In the genomic region with DNA sequence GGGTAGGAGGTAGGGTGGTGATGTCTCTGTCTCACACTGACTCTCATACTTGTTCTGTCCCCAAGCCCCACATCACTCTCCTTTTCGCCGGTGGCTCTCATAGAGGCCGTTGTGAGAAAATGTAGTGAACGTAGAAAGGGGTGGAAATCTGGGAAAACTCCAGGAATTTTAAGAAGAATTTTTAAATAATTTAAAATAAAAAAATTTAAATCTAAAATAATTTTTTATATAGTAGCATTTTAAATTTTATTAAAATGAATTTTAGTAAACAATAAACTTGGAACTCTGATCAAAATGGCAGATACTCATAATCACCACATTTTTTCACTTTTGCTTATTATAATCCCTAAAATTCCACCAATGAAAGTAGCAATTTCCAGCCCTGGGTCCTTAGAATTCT, we compare ENCODE assay signal across 27 cellular contexts.
DNase-seq lines count a peak whose midpoint lies in the region; ATAC-seq, FAIRE-seq and TF ChIP-seq lines count a peak whose summit lies in the region.
"Had no signal": no experiment of that assay in that cellular context is flagged by ENCODE, and none has a peak within 500 bp of the region (broad histone marks: within the 10 kb centered on the region; RNA-seq: fewer than 3 reads in every experiment).

No MANE protein-coding gene starts in this region.

- no peaks in the 10 kb centered on the region for H3K27me3 Mint-ChIP-seq in WTC11 (ENCODE audit: low read depth)
- H3K27me3 Mint-ChIP-seq: B cell; CD4-positive, alpha-beta memory T cell; CD4-positive, alpha-beta T cell; CD4-positive, CD25-positive, alpha-beta regulatory T cell; CD8-positive, alpha-beta memory T cell had no signal

- POLR2A ChIA-PET in WTC11 (lab: Charles Lee): no interaction called here

- H3K4me1 Mint-ChIP-seq in WTC11: peaks cover 27% of the 10 kb centered on the region
- H3K4me1 Mint-ChIP-seq: B cell; CD14-positive monocyte; CD4-positive, alpha-beta memory T cell; CD4-positive, CD25-positive, alpha-beta regulatory T cell; CD8-positive, alpha-beta memory T cell had no signal

- CTCF ChIA-PET in WTC11 (lab: Charles Lee): no interaction called here

- H3K27ac Mint-ChIP-seq in WTC11: no peak overlapping the region
- H3K27ac Mint-ChIP-seq: B cell; CD14-positive monocyte; CD4-positive, alpha-beta memory T cell; CD4-positive, alpha-beta T cell; CD4-positive, CD25-positive, alpha-beta regulatory T cell; CD8-positive, alpha-beta memory T cell; CD8-positive, alpha-beta T cell had no signal

- H3K36me3 Mint-ChIP-seq in WTC11: no peaks in the 10 kb centered on the region
- H3K36me3 Mint-ChIP-seq: CD14-positive monocyte; CD4-positive, alpha-beta memory T cell; CD4-positive, CD25-positive, alpha-beta regulatory T cell; CD8-positive, alpha-beta memory T cell; CD8-positive, alpha-beta T cell had no signal

- ATAC-seq in WTC11: no peak
- ATAC-seq: A549; CD8-positive, alpha-beta T cell had no signal

- no peak for DNase-seq in WTC11 (ENCODE audit: low spot score)
- DNase-seq in NCI-H2171 treated with DMSO at 0.1 percent for 48 hours (lab: John Stamatoyannopoulos, UW): no peak
- no peak for DNase-seq in AML-193 (lab: John Stamatoyannopoulos, UW)
- DNase-seq: 8988T; ACHN; BE2C; C1 segment of cervical spinal cord; Caco-2; Calu3; CD4-positive, alpha-beta memory T cell; CD4-positive, alpha-beta T cell; CD4-positive, CD25-positive, alpha-beta regulatory T cell; CD8-positive, alpha-beta memory T cell; CD8-positive, alpha-beta T cell; COR-L47; DMS 273 treated with DMSO at 0.1 percent for 48 hours; DMS153; DMS53; DMS79; DMS79 treated with DMSO at 0.1 percent for 48 hours; DND-41; EL had no signal

- 0 out of 2 replicates have a peak, but pooled peaks cover 3% of the 10 kb centered on the region for H3K9me3 Mint-ChIP-seq in WTC11
- H3K9me3 Mint-ChIP-seq: CD4-positive, alpha-beta T cell; CD8-positive, alpha-beta T cell had no signal

- no peak overlapping the region for H3K4me3 Mint-ChIP-seq in WTC11
- H3K4me3 Mint-ChIP-seq: B cell; CD14-positive monocyte; CD4-positive, alpha-beta memory T cell; CD4-positive, alpha-beta T cell; CD4-positive, CD25-positive, alpha-beta regulatory T cell; CD8-positive, alpha-beta memory T cell; CD8-positive, alpha-beta T cell had no signal

- TF ChIP-seq CTCF in WTC11 (IDR thresholded peaks at IDR 0.05): no peak

- FAIRE-seq in A204.1 (lab: Jason Lieb, UNC): peak; percentile 27
- FAIRE-seq: A549, D721Med had no signal

TF ChIP-seq in WTC11, 78 proteins besides CTCF, POLR2A, EP300 and RAD21:
- TF ChIP-seq TCF7 (CRISPR knock-in tag; IDR thresholded peaks at IDR 0.05; ENCODE audit: low read depth) (no peak), HMGA2 (CRISPR knock-in tag; IDR thresholded peaks at IDR 0.05) (peak; percentile 91)
